1 cellular context compared by ENCODE assay signal in the genomic region with DNA sequence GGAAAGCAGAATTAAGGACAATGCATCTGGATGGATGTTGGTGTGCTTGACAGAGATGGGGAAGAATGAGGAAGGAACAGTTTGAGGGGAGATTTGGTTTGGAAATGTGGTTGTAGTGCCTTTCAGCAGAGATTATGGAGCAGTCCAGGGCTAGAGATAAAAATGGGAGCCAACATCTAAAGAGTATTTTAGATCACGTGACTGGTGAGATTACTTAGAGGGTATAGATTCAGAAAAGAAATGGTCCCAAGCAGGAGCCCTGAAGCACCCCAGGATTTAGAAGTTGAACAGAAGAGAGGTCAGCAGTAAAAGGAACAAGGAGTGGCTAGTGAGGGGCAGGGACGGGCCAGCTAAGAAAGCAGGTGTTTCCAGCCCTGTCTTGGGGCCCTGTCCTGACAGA.
A peak's percentile ranks its signal among the peaks of the same experiment; 100 is the strongest.
TF ChIP-seq lines count a peak whose summit lies in the region.

No MANE protein-coding gene starts in this region.

TF ChIP-seq in K562, 482 proteins besides CTCF, POLR2A, EP300 and RAD21:
- no peak for TF ChIP-seq TARDBP (IDR thresholded peaks at IDR 0.05)
- TF ChIP-seq CBFA2T2 (conservative IDR thresholded peaks at IDR 0.05): 0 out of 2 replicates have a peak, but pooled peaks have one; percentile 12
- peak; percentile 63; the same call in 1 of the 2 replicates for TF ChIP-seq TOE1 (IDR thresholded peaks at IDR 0.05; ENCODE audit: borderline replicate concordance)
- no peak for TF ChIP-seq TOE1 (CRISPR knock-in tag; IDR thresholded peaks at IDR 0.05; ENCODE audit: borderline replicate concordance, low read depth)
- TF ChIP-seq RAD51 (IDR thresholded peaks at IDR 0.05; ENCODE audit: borderline replicate concordance, low read depth): peak; percentile 52; the same call in 1 of the 2 replicates
- TF ChIP-seq, protein P1, sequence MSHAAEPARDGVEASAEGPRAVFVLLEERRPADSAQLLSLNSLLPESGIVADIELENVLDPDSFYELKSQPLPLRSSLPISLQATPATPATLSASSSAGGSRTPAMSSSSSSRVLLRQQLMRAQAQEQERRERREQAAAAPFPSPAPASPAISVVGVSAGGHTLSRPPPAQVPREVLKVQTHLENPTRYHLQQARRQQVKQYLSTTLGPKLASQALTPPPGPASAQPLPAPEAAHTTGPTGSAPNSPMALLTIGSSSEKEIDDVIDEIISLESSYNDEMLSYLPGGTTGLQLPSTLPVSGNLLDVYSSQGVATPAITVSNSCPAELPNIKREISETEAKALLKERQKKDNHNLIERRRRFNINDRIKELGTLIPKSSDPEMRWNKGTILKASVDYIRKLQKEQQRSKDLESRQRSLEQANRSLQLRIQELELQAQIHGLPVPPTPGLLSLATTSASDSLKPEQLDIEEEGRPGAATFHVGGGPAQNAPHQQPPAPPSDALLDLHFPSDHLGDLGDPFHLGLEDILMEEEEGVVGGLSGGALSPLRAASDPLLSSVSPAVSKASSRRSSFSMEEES (CRISPR knock-in tag; IDR thresholded peaks at IDR 0.05): peak; percentile 91
